In genomic region chr12:66241061-66242043, GRCh38 we compare ENCODE assay signal across 11 cellular contexts. TPM values are rescaled to one million over a fixed set of nuclear protein-coding genes. Genes with fewer than 3 reads are reported as not detected.
DNase-seq lines count a peak whose midpoint lies in the region; ATAC-seq and TF ChIP-seq lines count a peak whose summit lies in the region.
"Had no signal": no experiment of that assay in that cellular context is flagged by ENCODE, and none has a peak within 500 bp of the region (broad histone marks: within the 10 kb centered on the region; RNA-seq: fewer than 3 reads in every experiment).

No MANE protein-coding gene starts in this region.

- ATAC-seq in omental fat pad (ENCODE audit: low FRiP score) (peak; percentile 60), GM18519 (IDR thresholded peaks at IDR 0.05; ENCODE audit: low FRiP score, unreplicated experiment) (no peak), T-helper 17 cell (no peak), HG02981 (IDR thresholded peaks at IDR 0.05; ENCODE audit: unreplicated experiment) (no peak)

- H3K36me3 Mint-ChIP-seq in T-helper 17 cell (ENCODE audit: low read depth) = peaks cover 5% of the 10 kb centered on the region

- TF ChIP-seq CTCF in epithelial cell of proximal tubule (conservative IDR thresholded peaks at IDR 0.05; ENCODE audit: low read depth, low read length) = no peak
- TF ChIP-seq CTCF in omental fat pad (IDR thresholded peaks at IDR 0.05) = no peak

- H3K4me1 Mint-ChIP-seq in T-helper 17 cell = peaks cover 4% of the 10 kb centered on the region

- peak; percentile 87 for DNase-seq in GM03348 (ENCODE audit: low spot score)
- peak; percentile 99 for DNase-seq in NOMO-1 treated with DMSO at 0.1 percent for 48 hours (lab: John Stamatoyannopoulos, UW; ENCODE audit: unreplicated experiment)
- peak; percentile 39 for DNase-seq in epithelial cell of proximal tubule (ENCODE audit: low read depth)
- DNase-seq in omental fat pad (ENCODE audit: low spot score) = no peak
- no peak for DNase-seq in T-helper 17 cell
- DNase-seq in mucosa of gallbladder (ENCODE audit: low spot score) = no peak
- DNase-seq: activated T-cell treated with anti-CD3 and anti-CD28 coated beads, Interleukin-2, amount 50 U/mL, for 24 hours; NCI-H1436 treated with DMSO at 0.1 percent for 48 hours; SW 1271 had no signal

- no peaks in the 10 kb centered on the region for H3K9me3 ChIP-seq in T-helper 17 cell (ENCODE audit: control insufficient read depth, low read length, poor library complexity, severe bottlenecking)

- peaks cover 57% of the 10 kb centered on the region for H3K27me3 Mint-ChIP-seq in T-helper 17 cell

- no peak overlapping the region for H3K27ac Mint-ChIP-seq in T-helper 17 cell
- H3K27ac Mint-ChIP-seq: activated T-cell treated with anti-CD3 and anti-CD28 coated beads, Interleukin-2, amount 50 U/mL, for 24 hours had no signal

- no peak overlapping the region for H3K4me3 ChIP-seq in epithelial cell of proximal tubule (ENCODE audit: low read depth, low read length)

- H3K4me3 Mint-ChIP-seq in T-helper 17 cell = no peak overlapping the region
- H3K4me3 Mint-ChIP-seq: activated T-cell treated with anti-CD3 and anti-CD28 coated beads, Interleukin-2, amount 50 U/mL, for 24 hours had no signal

RNA-seq across cellular contexts. Expression of gene IRAK3, which starts 52.3 kb away (rescaled TPM):
- 0.81 and 1.9 TPM in 2 replicates for total RNA-seq in epithelial cell of proximal tubule
- total RNA-seq in omental fat pad = 100 to 1,000 TPM in 1 of 4 donors, 10 to 100 TPM in 3; 62.3 to 136 (median 76.2) TPM
- total RNA-seq in T-helper 17 cell = 1 to 10 TPM; 1.5 to 2.4 TPM
- total RNA-seq in mucosa of gallbladder = 7.1 TPM

Comparison
In these comparisons a context has a peak if more than half of its experiments do, and no peak if none do; other contexts are left out.
1. DNase-seq: peak in GM03348 (single experiment), NOMO-1 treated with DMSO at 0.1 percent for 48 hours (single experiment) and epithelial cell of proximal tubule (single experiment); none in omental fat pad (single experiment), T-helper 17 cell (0 of 3) and mucosa of gallbladder (single experiment).